In the genomic region with DNA sequence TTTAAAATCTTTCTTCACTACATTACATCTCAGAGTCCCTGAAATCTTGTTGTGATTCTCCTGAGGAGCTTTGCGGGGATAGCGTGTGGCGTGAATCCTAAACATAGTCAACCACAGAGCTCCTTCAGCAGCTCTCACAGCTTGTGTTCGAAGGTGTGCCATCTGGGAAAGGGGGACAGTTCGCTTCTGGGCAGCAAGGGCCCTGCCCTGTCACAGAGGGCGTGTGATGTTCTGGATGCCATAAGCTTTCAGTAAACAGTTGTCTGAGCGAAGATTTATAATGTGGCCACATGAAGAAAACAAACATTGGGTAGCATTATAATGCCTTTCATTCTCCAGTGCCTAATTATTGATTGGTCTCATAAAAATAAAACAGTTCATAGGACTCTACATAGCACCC, we compare ENCODE assay signal across 23 cellular contexts.
"Had no signal": no experiment of that assay in that cellular context is flagged by ENCODE, and none has a peak within 500 bp of the region (broad histone marks: within the 10 kb centered on the region; RNA-seq: fewer than 3 reads in every experiment).

No MANE protein-coding gene starts in this region.

- H3K36me3 ChIP-seq: uterus had no signal

- H3K4me1 ChIP-seq: foreskin keratinocyte, uterus had no signal

- DNase-seq: activated CD4-positive, alpha-beta T cell treated with anti-CD3 and anti-CD28 coated beads, Interleukin-2, amount 10 ng/mL, durations not matched to agents 24 days and 14 days; activated CD8-positive, alpha-beta T cell treated with anti-CD3 and anti-CD28 coated beads for 36 hours; activated naive CD4-positive, alpha-beta T cell treated with Interleukin-2 at 50 U/mL for 16 hours; activated naive CD8-positive, alpha-beta T cell treated with anti-CD3 and anti-CD28 coated beads, Interleukin-2, amount 10 ng/mL, durations not matched to agents 7 days and 5 days; activated T-cell treated with anti-CD3 and anti-CD28 coated beads, Interleukin-2, amount 50 U/mL, for 24 hours; amygdala; dorsolateral prefrontal cortex; endodermal cell; foreskin keratinocyte; glutamatergic neuron; hypothalamus; kidney; left ventricle myocardium superior; mesendoderm; stimulated activated CD4-positive, alpha-beta T cell treated with anti-CD3 and anti-CD28 coated beads, Interleukin-12 subunit alpha, Interleukin-12 subunit beta, amount 100 ng/mL, for 4 hours; stimulated activated CD4-positive, alpha-beta T cell treated with anti-CD3 and anti-CD28 coated beads, Interleukin-1b, Interleukin-23, amount 100 ng/mL, for 48 hours; stimulated activated CD8-positive, alpha-beta memory T cell treated with anti-CD3 and anti-CD28 coated beads, Interleukin-4, amount 100 ng/mL, for 48 hours; stimulated activated naive CD8-positive, alpha-beta T cell treated with anti-CD3 and anti-CD28 coated beads, Interleukin-15, Interleukin-2, amounts not matched to agents 100 U/mL and 50 U/mL, for 24 hours; substantia nigra; T1000; tibial artery; uterus had no signal

- H3K9me3 ChIP-seq: tibial artery, uterus had no signal

- H3K27me3 ChIP-seq: dorsolateral prefrontal cortex, foreskin keratinocyte, tibial artery, uterus had no signal

- ATAC-seq: activated CD8-positive, alpha-beta T cell treated with anti-CD3 and anti-CD28 coated beads for 36 hours; foreskin keratinocyte; left ventricle myocardium superior; stimulated activated naive CD8-positive, alpha-beta T cell treated with anti-CD3 and anti-CD28 coated beads, Interleukin-15, Interleukin-2, amounts not matched to agents 100 U/mL and 50 U/mL, for 24 hours had no signal

- H3K4me3 ChIP-seq: dorsolateral prefrontal cortex, tibial artery, uterus had no signal

- H3K27ac ChIP-seq: dorsolateral prefrontal cortex, epithelial cell of prostate, foreskin keratinocyte, tibial artery, uterus had no signal
